ENCODE assay signal across 1 cellular context in the genomic region with DNA sequence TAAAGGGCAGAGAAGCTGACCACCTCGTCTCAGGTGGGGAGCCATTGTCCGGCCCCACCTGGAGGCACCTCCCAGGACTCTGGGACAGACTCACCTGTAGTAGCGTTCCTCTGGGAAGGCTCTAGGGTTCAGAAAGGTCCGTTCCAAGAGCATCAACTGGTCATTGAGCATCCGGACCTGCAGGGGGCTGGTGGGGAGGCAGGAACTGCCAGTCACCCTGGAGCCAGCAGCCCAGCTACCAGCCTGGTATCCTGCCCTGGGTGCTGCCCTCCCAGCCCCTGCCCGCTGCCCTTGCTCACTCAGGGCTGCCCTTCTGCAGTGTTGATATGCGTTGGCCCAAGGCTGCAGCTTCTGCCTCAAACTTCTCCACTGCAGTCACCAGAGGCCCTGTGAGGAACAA.
TF ChIP-seq lines count a peak whose summit lies in the region.

No MANE protein-coding gene starts in this region.

TF ChIP-seq in WTC11, 78 proteins besides CTCF, POLR2A, EP300 and RAD21:
- no peak for TF ChIP-seq KAT7 (CRISPR knock-in tag; IDR thresholded peaks at IDR 0.05; ENCODE audit: borderline replicate concordance)
